In the genomic region with DNA sequence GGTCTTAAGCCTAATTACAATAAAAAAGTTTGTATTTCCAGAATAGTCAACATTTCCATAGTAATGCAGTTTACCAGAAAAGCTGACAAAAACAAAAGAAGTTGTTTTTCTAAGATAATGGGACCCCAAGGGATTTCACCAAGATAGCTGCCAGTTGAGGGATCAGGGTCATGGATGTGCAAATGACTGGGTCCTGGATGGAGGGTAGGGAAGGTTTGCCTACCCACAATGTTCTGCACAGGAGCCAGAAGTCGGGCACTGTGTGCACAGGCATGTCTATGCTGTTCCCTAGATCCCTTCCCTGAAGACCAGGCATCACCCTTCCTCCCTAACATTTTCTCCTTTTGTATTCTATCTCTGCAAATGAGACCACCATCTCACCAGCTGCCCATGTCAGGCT, we compare ENCODE assay signal across 1 cellular context.
TF ChIP-seq lines count a peak whose summit lies in the region.

No MANE protein-coding gene starts in this region.

TF ChIP-seq in IMR-90, 13 proteins besides CTCF, POLR2A, EP300 and RAD21 (continued from another document):
- TF ChIP-seq BHLHE40 (IDR thresholded peaks at IDR 0.05; ENCODE audit: low read depth, low read length), result no peak
- no peak for TF ChIP-seq NFE2L2 (IDR thresholded peaks at IDR 0.05; ENCODE audit: low read depth, low read length)
- TF ChIP-seq, protein P1, sequence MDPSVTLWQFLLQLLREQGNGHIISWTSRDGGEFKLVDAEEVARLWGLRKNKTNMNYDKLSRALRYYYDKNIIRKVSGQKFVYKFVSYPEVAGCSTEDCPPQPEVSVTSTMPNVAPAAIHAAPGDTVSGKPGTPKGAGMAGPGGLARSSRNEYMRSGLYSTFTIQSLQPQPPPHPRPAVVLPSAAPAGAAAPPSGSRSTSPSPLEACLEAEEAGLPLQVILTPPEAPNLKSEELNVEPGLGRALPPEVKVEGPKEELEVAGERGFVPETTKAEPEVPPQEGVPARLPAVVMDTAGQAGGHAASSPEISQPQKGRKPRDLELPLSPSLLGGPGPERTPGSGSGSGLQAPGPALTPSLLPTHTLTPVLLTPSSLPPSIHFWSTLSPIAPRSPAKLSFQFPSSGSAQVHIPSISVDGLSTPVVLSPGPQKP (IDR thresholded peaks at IDR 0.05; ENCODE audit: borderline replicate concordance, low read depth, low read length), result no peak
- no peak for TF ChIP-seq FOS (IDR thresholded peaks at IDR 0.05; ENCODE audit: low read depth, low read length)
- no peak for TF ChIP-seq MAZ (IDR thresholded peaks at IDR 0.05; ENCODE audit: borderline replicate concordance, low read depth, low read length)
- TF ChIP-seq RFX5 (IDR thresholded peaks at IDR 0.05; ENCODE audit: low read depth, low read length), result no peak
